Comparison of ENCODE assay signal across 31 cellular contexts in the genomic region with DNA sequence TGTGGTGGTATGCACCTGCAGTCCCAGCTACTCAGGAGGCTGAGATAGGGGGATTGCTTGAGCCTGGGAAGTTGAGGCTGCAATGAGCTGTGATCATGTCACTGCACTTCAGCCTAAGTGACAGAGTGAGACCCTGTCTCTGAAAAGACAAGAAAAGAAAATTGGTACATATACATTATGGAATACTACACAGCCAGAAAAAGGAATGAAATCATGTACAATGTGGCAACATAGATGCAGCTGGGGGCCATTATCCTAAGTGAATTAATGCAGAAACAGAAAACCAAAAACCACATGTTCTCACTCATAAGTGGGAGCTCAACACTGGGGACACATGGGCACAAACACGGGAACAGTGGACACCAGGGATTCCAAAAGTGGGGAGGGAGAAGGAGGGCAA. TPM values are rescaled to one million over a fixed set of nuclear protein-coding genes. Genes with fewer than 3 reads are reported as not detected.
"Had no signal": no experiment of that assay in that cellular context is flagged by ENCODE, and none has a peak within 500 bp of the region (broad histone marks: within the 10 kb centered on the region; RNA-seq: fewer than 3 reads in every experiment).

No MANE protein-coding gene starts in this region.

- DNase-seq: stimulated activated CD4-positive, alpha-beta T cell treated with anti-CD3 and anti-CD28 coated beads, Interleukin-2, amount 100 ng/mL, for 48 hours; stimulated activated CD4-positive, alpha-beta T cell treated with anti-CD3 and anti-CD28 coated beads, Interleukin-4, amount 100 ng/mL, for 1 hour; stimulated activated CD4-positive, alpha-beta T cell treated with anti-CD3 and anti-CD28 coated beads, Interleukin-4, amount 100 ng/mL, for 24 hours; stimulated activated CD4-positive, alpha-beta T cell treated with anti-CD3 and anti-CD28 coated beads, Interleukin-4, amount 100 ng/mL, for 4 hours; stimulated activated CD8-positive, alpha-beta memory T cell treated with anti-CD3 and anti-CD28 coated beads, Interleukin-4, amount 100 ng/mL, for 48 hours; stimulated activated naive B cell treated with anti-CD40 and anti-IgM and Interleukin-4, amounts not matched to agents 10 μg/mL and 1 μg/mL and 100 μg/mL, for 72 hours; stimulated activated naive CD4-positive, alpha-beta T cell; stimulated activated naive CD4-positive, alpha-beta T cell treated with Interleukin-2 at 50 U/mL for 16 hours; stimulated activated naive CD8-positive, alpha-beta T cell treated with anti-CD3 and anti-CD28 coated beads, Interleukin-15, amount 100 ng/mL, for 72 hours; stimulated activated naive CD8-positive, alpha-beta T cell treated with anti-CD3 and anti-CD28 coated beads, Interleukin-15, Interleukin-2, amounts not matched to agents 100 U/mL and 50 U/mL, for 24 hours; stomach; substantia nigra; testis; thyroid gland; tibial artery; transverse colon; trophoblast cell; upper lobe of left lung; upper lobe of right lung; uterus had no signal

- FAIRE-seq: urothelium cell line had no signal

- H3K4me1 ChIP-seq: stomach, suprapubic skin, testis, thyroid gland, tibial artery, tibial nerve, transverse colon, upper lobe of left lung, upper lobe of right lung, uterus, vagina had no signal

- H3K4me3 ChIP-seq: stomach, suprapubic skin, testis, thoracic aorta, thyroid gland, tibial artery, tibial nerve, transverse colon, upper lobe of left lung, upper lobe of right lung, uterus, vagina had no signal

- H3K36me3 ChIP-seq: stomach, suprapubic skin, thoracic aorta, thyroid gland, tibial artery, tibial nerve, transverse colon, upper lobe of left lung, upper lobe of right lung, uterus, vagina had no signal

- H3K27me3 ChIP-seq: testis, thyroid gland, tibial nerve, upper lobe of left lung, uterus, vagina had no signal

- H3K27ac ChIP-seq: stomach, suprapubic skin, testis, thoracic aorta, thyroid gland, tibial artery, tibial nerve, transverse colon, upper lobe of left lung, upper lobe of right lung, uterus, vagina had no signal

- H3K9me3 ChIP-seq: suprapubic skin, testis, thoracic aorta, thyroid gland, transverse colon, upper lobe of left lung, upper lobe of right lung, uterus, vagina had no signal

- ATAC-seq: stimulated activated effector memory CD8-positive, alpha-beta T cell treated with anti-CD3 and anti-CD28 coated beads, Interleukin-12 subunit alpha, Interleukin-12 subunit beta, amount 100 ng/mL, for 72 hours; stimulated activated memory B cell treated with anti-CD40 and anti-IgM and Interleukin-4, amounts not matched to agents 10 μg/mL and 1 μg/mL and 100 μg/mL, for 72 hours; stimulated activated naive B cell treated with anti-CD40 and anti-IgM and Interleukin-4, amounts not matched to agents 10 μg/mL and 1 μg/mL and 100 μg/mL, for 72 hours; stimulated activated naive CD8-positive, alpha-beta T cell treated with anti-CD3 and anti-CD28 coated beads, Interleukin-15, amount 100 ng/mL, for 72 hours; stimulated activated naive CD8-positive, alpha-beta T cell treated with anti-CD3 and anti-CD28 coated beads, Interleukin-15, Interleukin-2, amounts not matched to agents 100 U/mL and 50 U/mL, for 24 hours; upper lobe of right lung had no signal

RNA-seq across cellular contexts. Expression of a gene that starts 7.1 kb away (rescaled TPM):
- total RNA-seq: stomach, subcutaneous adipose tissue, temporal lobe, thoracic aorta, thyroid gland, tibial nerve, transverse colon, upper lobe of right lung, ureter, urinary bladder, vagina had no signal
- polyA plus RNA-seq: stomach, urinary bladder had no signal

RNA-seq across cellular contexts. Expression of a gene that starts 23.0 kb away (rescaled TPM):
- total RNA-seq: stomach, temporal lobe, testis, thoracic aorta, thyroid gland, tibial nerve, transverse colon, upper lobe of left lung, upper lobe of right lung, ureter, urinary bladder, uterus, vagina had no signal
- polyA plus RNA-seq: stomach, urinary bladder had no signal

RNA-seq across cellular contexts. Expression of a gene that starts 34.6 kb away (rescaled TPM):
- total RNA-seq: stomach, subcutaneous adipose tissue, suprapubic skin, temporal lobe, thoracic aorta, thyroid gland, tibial nerve, transverse colon, upper lobe of left lung, upper lobe of right lung, ureter, urinary bladder, uterus, vagina had no signal
- polyA plus RNA-seq: stomach, urinary bladder had no signal

RNA-seq across cellular contexts. Expression of a gene that starts 52.3 kb away (rescaled TPM):
- total RNA-seq: stomach, subcutaneous adipose tissue, suprapubic skin, temporal lobe, testis, thoracic aorta, thyroid gland, tibial nerve, transverse colon, upper lobe of left lung, upper lobe of right lung, ureter, urinary bladder, uterus, vagina had no signal
- polyA plus RNA-seq: stomach, urinary bladder had no signal
